ENCODE assay signal across 10 cellular contexts in the genomic region with DNA sequence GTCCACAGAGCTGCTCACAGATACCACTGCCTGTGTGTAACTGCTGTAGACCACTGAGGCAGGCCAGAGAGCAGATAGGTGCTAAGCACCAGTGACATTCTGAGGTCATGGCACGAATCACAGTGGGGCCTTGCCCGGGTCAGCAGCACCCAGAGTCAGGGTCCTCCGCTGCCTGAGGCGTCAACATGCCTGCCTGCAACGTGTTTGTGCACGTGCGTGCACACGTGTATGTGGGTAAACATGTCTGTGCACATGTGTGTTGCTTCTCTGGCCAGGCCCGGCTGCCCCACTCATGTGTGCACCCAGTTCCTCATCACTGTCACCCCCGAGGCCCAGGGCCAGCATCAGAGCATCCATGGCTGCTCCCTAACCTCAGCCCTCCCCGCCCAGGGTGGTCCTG. TPM values are rescaled to one million over a fixed set of nuclear protein-coding genes. Genes with fewer than 3 reads are reported as not detected.
DNase-seq lines count a peak whose midpoint lies in the region; ATAC-seq and TF ChIP-seq lines count a peak whose summit lies in the region.
"Not testable (repeated sequence)": the region's sequence is repeated elsewhere in the genome, so short reads cannot be mapped to it uniquely, and the experiment has no call there.
"Had no signal": no experiment of that assay in that cellular context is flagged by ENCODE, and none has a peak within 500 bp of the region (broad histone marks: within the 10 kb centered on the region; RNA-seq: fewer than 3 reads in every experiment).

Gene TBC1D3B (minus strand): TSS at position 101 of the 400 bp plus-strand sequence. CDS start 1,586 bp downstream, outside the sequence.

- not testable (repeated sequence) for H3K9me2 ChIP-seq in HCT116 (ENCODE audit: insufficient read depth)

- not testable (repeated sequence) for H3K27ac ChIP-seq in HCT116 (ENCODE audit: low read depth, low read length); dorsolateral prefrontal cortex; lower lobe of right lung; testis

- H3K79me2 ChIP-seq in HCT116 (ENCODE audit: insufficient read depth, low read length): not testable (repeated sequence)

- intact Hi-C loops in HCT116 (cut with micrococcal nuclease); dorsolateral prefrontal cortex (cut with DNase I); lower lobe of right lung (cut with DNase I); testis (cut with DNase I; ENCODE audit: low total_unique reads): not testable (repeated sequence)

- not testable (repeated sequence) for H3K4me1 Mint-ChIP-seq in T-cell; activated T-cell treated with anti-CD3 and anti-CD28 coated beads, Interleukin-2, amount 50 U/mL, for 72 hours (ENCODE audit: low read depth); neural crest cell

- not testable (repeated sequence) for H3K4me3 Mint-ChIP-seq in T-cell; activated T-cell treated with anti-CD3 and anti-CD28 coated beads, Interleukin-2, amount 50 U/mL, for 72 hours; neural crest cell

- POLR2A ChIA-PET in HCT116 (lab: Charles Lee); T-cell (lab: Charles Lee): not testable (repeated sequence)

- ATAC-seq in HCT116; T-cell (replicated peaks in 1 of 4); activated T-cell treated with anti-CD3 and anti-CD28 coated beads, Interleukin-2, amount 50 U/mL, for 72 hours (replicated peaks in 1 of 2); lower lobe of right lung: not testable (repeated sequence)

- CTCF ChIA-PET in HCT116 (lab: Charles Lee); T-cell (lab: Charles Lee): not testable (repeated sequence)

- DNase-seq in HCT116 (ENCODE audit: low read depth, low spot score); T-cell; activated T-cell treated with anti-CD3 and anti-CD28 coated beads, Interleukin-2, amount 50 U/mL, for 72 hours; dorsolateral prefrontal cortex; lower lobe of right lung; neural crest cell (ENCODE audit: low read depth, low spot score); testis: not testable (repeated sequence)

- not testable (repeated sequence) for H3K27me3 ChIP-seq in HCT116 (ENCODE audit: insufficient read depth, low read length); dorsolateral prefrontal cortex; lower lobe of right lung (ENCODE audit: low read depth); testis

- not testable (repeated sequence) for BruUV-seq in HCT116 (replicated peaks; lab: Mats Ljungman, UMichigan)

- no CpG with 5 or more reads among the region's 11 CpGs for WGBS in testis, 2 donors

- H3K4me3 ChIP-seq in HCT116 (replicated peaks in 1 of 2; ENCODE audit: low read depth in 1 of 2, low read length in 2 of 2); dorsolateral prefrontal cortex; lower lobe of right lung; testis: not testable (repeated sequence)

- not testable (repeated sequence) for H3K9me3 Mint-ChIP-seq in T-cell; activated T-cell treated with anti-CD3 and anti-CD28 coated beads, Interleukin-2, amount 50 U/mL, for 72 hours; neural crest cell

- not testable (repeated sequence) for H3K27ac Mint-ChIP-seq in T-cell; activated T-cell treated with anti-CD3 and anti-CD28 coated beads, Interleukin-2, amount 50 U/mL, for 72 hours; neural crest cell (ENCODE audit: unreplicated experiment)

- H3K9ac ChIP-seq in HCT116 (ENCODE audit: low read length): not testable (repeated sequence)

- not testable (repeated sequence) for TF ChIP-seq POLR2A in HCT116 (IDR thresholded peaks at IDR 0.05; ENCODE audit: borderline replicate concordance, extremely low read depth, insufficient read depth, insufficient read length); testis (IDR thresholded peaks at IDR 0.05)

- H3K36me3 Mint-ChIP-seq in T-cell; activated T-cell treated with anti-CD3 and anti-CD28 coated beads, Interleukin-2, amount 50 U/mL, for 72 hours (ENCODE audit: insufficient read depth in 2 of 2); neural crest cell (ENCODE audit: low read depth): not testable (repeated sequence)

- not testable (repeated sequence) for H3K9me3 ChIP-seq in HCT116 (ENCODE audit: control insufficient read depth in 1 of 2, insufficient read depth in 1 of 2, low read depth in 1 of 2, low read length in 2 of 2); lower lobe of right lung; testis

- not testable (repeated sequence) for H2AFZ ChIP-seq in HCT116 (ENCODE audit: low read depth, low read length, poor library complexity, severe bottlenecking)

- H3K4me2 ChIP-seq in HCT116 (ENCODE audit: low read length): not testable (repeated sequence)

- not testable (repeated sequence) for TF ChIP-seq CTCF in HCT116 (IDR thresholded peaks at IDR 0.05 in 2 of 3, conservative IDR thresholded peaks at IDR 0.05 in 1 of 3; ENCODE audit: borderline replicate concordance in 1 of 3, insufficient read depth in 1 of 3, low read depth in 2 of 3, low read length in 2 of 3); dorsolateral prefrontal cortex (IDR thresholded peaks at IDR 0.05 in 54 of 56, conservative IDR thresholded peaks at IDR 0.05 in 2 of 56; ENCODE audit: low read depth in 1 of 56, partially characterized antibody in 56 of 56); lower lobe of right lung (IDR thresholded peaks at IDR 0.05); neural crest cell (conservative IDR thresholded peaks at IDR 0.05); testis (IDR thresholded peaks at IDR 0.05)

- not testable (repeated sequence) for H3K36me3 ChIP-seq in HCT116 (ENCODE audit: control insufficient read depth in 1 of 2, insufficient read depth in 2 of 2, low read length in 2 of 2); lower lobe of right lung; testis (ENCODE audit: low read depth, missing control alignments)

- RAD21 ChIA-PET in HCT116 (lab: Charles Lee; ENCODE audit: low non-redundant PET in 1 of 2, low total read pairs in 2 of 2, uncharacterized antibody in 2 of 2, unreplicated experiment in 2 of 2): not testable (repeated sequence)

- not testable (repeated sequence) for H4K20me1 ChIP-seq in HCT116 (ENCODE audit: insufficient read depth)

- not testable (repeated sequence) for TF ChIP-seq RAD21 in HCT116 (IDR thresholded peaks at IDR 0.05; ENCODE audit: low read depth)

- not testable (repeated sequence) for H3K4me1 ChIP-seq in HCT116 (ENCODE audit: control insufficient read depth in 1 of 2, insufficient read depth in 2 of 2, low read length in 2 of 2); lower lobe of right lung; testis

- peaks cover 7 to 10% of the 10 kb centered on the region in 2 donors for H3K27me3 Mint-ChIP-seq in T-cell
- H3K27me3 Mint-ChIP-seq in activated T-cell treated with anti-CD3 and anti-CD28 coated beads, Interleukin-2, amount 50 U/mL, for 72 hours (ENCODE audit: low read depth): not testable (repeated sequence)
- H3K27me3 Mint-ChIP-seq in neural crest cell (ENCODE audit: low read depth): peaks cover 14% of the 10 kb centered on the region

RNA-seq across cellular contexts. Expression of gene TBC1D3B, which starts in this region (rescaled TPM):
- total RNA-seq in HCT116 (2021; ENCODE audit: unreplicated experiment): 11.3 TPM
- polyA plus RNA-seq in HCT116 (2012): 4.1 and 4.5 TPM in 2 replicates
- 10 to 100 TPM in 4 of 5 donors, 1 to 10 TPM in 1; 6.1 to 13.7 (median 12.2) TPM for total RNA-seq in T-cell
- total RNA-seq in activated T-cell treated with anti-CD3 and anti-CD28 coated beads, Interleukin-2, amount 50 U/mL, for 72 hours: 10 to 100 TPM; 10.8 to 21.4 TPM
- total RNA-seq in dorsolateral prefrontal cortex: 10 to 100 TPM in 111 of 120 experiments, 1 to 10 TPM in 9; 8.2 to 32.2 (median 16.9) TPM
- total RNA-seq in lower lobe of right lung: 11.1 TPM
- total RNA-seq in neural crest cell: 12.5 and 13.2 TPM in 2 replicates
- 10 to 100 TPM; 10.8 to 23.0 TPM for total RNA-seq in testis
- 21.0 TPM for polyA plus RNA-seq in testis (ENCODE audit: insufficient read depth, low read depth, low replicate concordance)
- total RNA-seq: GM23248, H7 had no signal
- polyA plus RNA-seq: CD4-positive, alpha-beta memory T cell had no signal
